8 cellular contexts compared by ENCODE assay signal in genomic region chr7:148987751-148988512, GRCh38. TPM values are rescaled to one million over a fixed set of nuclear protein-coding genes. Genes with fewer than 3 reads are reported as not detected.
DNase-seq lines count a peak whose midpoint lies in the region; ATAC-seq and TF ChIP-seq lines count a peak whose summit lies in the region.

No MANE protein-coding gene starts in this region.

- no peaks in the 10 kb centered on the region for H3K36me3 ChIP-seq in heart right ventricle
- H3K36me3 ChIP-seq in prostate gland, result no peaks in the 10 kb centered on the region

- TF ChIP-seq CTCF in GM12864 (IDR thresholded peaks at IDR 0.05; ENCODE audit: low read depth, low read length, missing control alignments) (no peak), heart right ventricle (IDR thresholded peaks at IDR 0.05) (no peak), prostate gland (IDR thresholded peaks at IDR 0.05) (no peak)

- POLR2A ChIA-PET in activated CD4-positive, alpha-beta memory T cell treated with anti-CD3 and anti-CD28 coated beads for 36 hours (lab: Charles Lee), result interaction anchor here (0.5 to 1.2 kb wide), 2 partner anchors 77 to 78 kb away, joined by 3 read pairs; no protein-coding TSS in a partner anchor

- ATAC-seq in HG03432 (IDR thresholded peaks at IDR 0.05; ENCODE audit: unreplicated experiment) (peak; percentile 1), heart right ventricle (peak in 3 of 8 donors; percentile 2 to 16 (median 14)), HG03439 (IDR thresholded peaks at IDR 0.05; ENCODE audit: unreplicated experiment) (no peak)

- H3K4me3 ChIP-seq in GM12864 (ENCODE audit: low read depth, low read length) (peak overlapping the region; percentile 87), heart right ventricle (peak overlapping the region; percentile 41 to 81 (median 66)), prostate gland (peak overlapping the region; percentile 44)

- H3K9me3 ChIP-seq in heart right ventricle (no peaks in the 10 kb centered on the region), prostate gland (no peaks in the 10 kb centered on the region)

- peaks cover 2% of the 10 kb centered on the region for H3K27me3 Mint-ChIP-seq in activated CD4-positive, alpha-beta memory T cell treated with anti-CD3 and anti-CD28 coated beads for 36 hours

- H3K27me3 ChIP-seq in heart right ventricle, result no peaks in the 10 kb centered on the region
- no peaks in the 10 kb centered on the region for H3K27me3 ChIP-seq in prostate gland (replicated peaks; ENCODE audit: insufficient read depth)

- peaks cover 40% of the 10 kb centered on the region for H3K4me1 Mint-ChIP-seq in activated CD4-positive, alpha-beta memory T cell treated with anti-CD3 and anti-CD28 coated beads for 36 hours (ENCODE audit: low read depth)

- H3K9me3 Mint-ChIP-seq in activated CD4-positive, alpha-beta memory T cell treated with anti-CD3 and anti-CD28 coated beads for 36 hours, result no peaks in the 10 kb centered on the region

- H3K27ac ChIP-seq in heart right ventricle (peak overlapping the region; percentile 4 to 89 (median 74)), prostate gland (peak overlapping the region; percentile 77 to 86)

- H3K36me3 Mint-ChIP-seq in activated CD4-positive, alpha-beta memory T cell treated with anti-CD3 and anti-CD28 coated beads for 36 hours, result peaks cover 3% of the 10 kb centered on the region

- peaks cover 0 to 35% (median 28%) of the 10 kb centered on the region in 9 donors for H3K4me1 ChIP-seq in heart right ventricle
- peaks cover 7% of the 10 kb centered on the region for H3K4me1 ChIP-seq in prostate gland (replicated peaks)

- peak overlapping the region; percentile 95 for H3K4me3 Mint-ChIP-seq in activated CD4-positive, alpha-beta memory T cell treated with anti-CD3 and anti-CD28 coated beads for 36 hours

- intact Hi-C loops in activated CD4-positive, alpha-beta memory T cell treated with anti-CD3 and anti-CD28 coated beads for 36 hours (cut with micrococcal nuclease), result loop anchor here (1.0 to 10.0 kb wide), 7 partner anchors 40 to 434 kb away; partner anchors contain the start of genes CUL1, EZH2, PDIA4 and ZNF398
- intact Hi-C loops in heart right ventricle (cut with DNase I), result loop anchor here in 4 of 10 donors (1.0 to 5.0 kb wide), 2 partner anchors 39 to 40 kb away; partner anchors contain the start of gene PDIA4 (in 4 of the 4)
- intact Hi-C loops in prostate gland (cut with DNase I), result loop anchor here (2.0 to 5.0 kb wide), 2 partner anchors 41 to 291 kb away; partner anchors contain the start of genes CUL1 and PDIA4

- WGBS in heart right ventricle, 2 donors, result 6 to 7% methylated on average over 9 of the region's 9 CpGs
- 5% methylated on average over 9 of the region's 9 CpGs for WGBS in prostate gland

- CTCF ChIA-PET in activated CD4-positive, alpha-beta memory T cell treated with anti-CD3 and anti-CD28 coated beads for 36 hours (lab: Charles Lee), result interaction anchor here (1.0 to 2.1 kb wide), 6 partner anchors 18 to 637 kb away, joined by 3 to 8 read pairs (median 4); partner anchors contain the start of gene ZNF398

- peak overlapping the region; percentile 92 for H3K27ac Mint-ChIP-seq in activated CD4-positive, alpha-beta memory T cell treated with anti-CD3 and anti-CD28 coated beads for 36 hours

- no peak for DNase-seq in GM12864 (ENCODE audit: low read depth)
- no peak for DNase-seq in activated CD4-positive, alpha-beta memory T cell treated with anti-CD3 and anti-CD28 coated beads for 36 hours
- DNase-seq in heart right ventricle, result no peak
- no peak for DNase-seq in prostate gland (ENCODE audit: low spot score)
- no peak for DNase-seq in NCI-H446 (lab: John Stamatoyannopoulos, UW)
- no peak for DNase-seq in COLO829 (ENCODE audit: low spot score)

- TF ChIP-seq POLR2A in prostate gland (IDR thresholded peaks at IDR 0.05), result no peak

RNA-seq across cellular contexts. Expression of gene PDIA4, which starts 40.4 kb away (rescaled TPM):
- 100 to 1,000 TPM; 108 to 112 TPM for total RNA-seq in activated CD4-positive, alpha-beta memory T cell treated with anti-CD3 and anti-CD28 coated beads for 36 hours
- total RNA-seq in heart right ventricle, result 10 to 100 TPM; 18.2 to 49.2 (median 24.6) TPM
- polyA plus RNA-seq in heart right ventricle, result 10 to 100 TPM; 10.2 to 64.5 TPM
- 100 to 1,000 TPM; 125 to 262 TPM for total RNA-seq in prostate gland
